ENCODE assay signal across 8 cellular contexts in the genomic region with DNA sequence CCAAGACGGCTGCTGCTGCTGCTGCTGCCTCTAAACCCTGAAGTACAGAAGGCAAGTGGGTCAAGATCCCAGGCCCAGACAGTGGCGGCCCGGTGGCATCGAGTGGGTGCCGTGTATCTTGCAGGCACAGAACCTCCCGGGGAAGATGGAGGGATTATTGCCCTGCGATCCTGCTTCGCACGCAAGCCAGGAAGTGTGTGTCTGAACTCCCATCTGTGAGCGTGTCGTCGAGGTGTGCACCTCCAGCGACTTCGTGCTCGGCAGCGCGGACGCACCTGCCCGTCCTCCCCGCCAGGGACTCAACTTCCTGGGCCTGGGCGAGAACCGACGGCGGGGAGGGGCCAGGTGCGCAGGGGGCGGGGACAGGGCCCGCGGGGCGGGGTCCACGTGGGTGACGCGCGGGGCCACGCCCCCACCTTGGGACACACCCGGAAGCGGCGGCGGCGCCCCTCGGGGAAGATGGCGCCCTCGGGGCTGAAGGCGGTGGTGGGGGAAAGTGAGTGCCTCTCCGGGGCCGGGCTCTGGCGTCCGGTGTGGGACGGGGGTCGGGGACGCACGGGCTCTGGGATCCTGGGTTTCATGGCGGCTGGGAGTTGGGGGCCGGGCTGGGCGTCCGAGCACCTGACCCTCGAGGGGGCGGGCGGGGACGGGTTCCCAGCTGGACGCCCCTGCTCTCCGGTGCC. TPM values are rescaled to one million over a fixed set of nuclear protein-coding genes. Genes with fewer than 3 reads are reported as not detected.
A peak's percentile ranks its signal among the peaks of the same experiment; 100 is the strongest.
DNase-seq lines count a peak whose midpoint lies in the region; ATAC-seq and FAIRE-seq lines count a peak whose summit lies in the region.

A gene (plus strand): TSS at position 420 of the 683 bp plus-strand sequence. CDS start 40 bp downstream, at position 460.

- no peak for FAIRE-seq in RCC 7860 (lab: Jason Lieb, UNC)
- FAIRE-seq in urothelium cell line (lab: Jason Lieb, UNC), result no peak

- in situ Hi-C loops in ACHN (cut with HindIII; ENCODE audit: low pct_ligation_motif_present, low pct_unique_long_range_greater_than_20kb, low sequenced_read_pairs), result no loop called here

- intact Hi-C loops in posterior vena cava (cut with DNase I), result no loop called here

- DNase-seq in ACHN, result peak; percentile 70
- DNase-seq in HUDEP-2 (lab: John Stamatoyannopoulos, UW; ENCODE audit: unreplicated experiment in 76 of 76), result peak in 71 of 76 experiments; percentile 21 to 89 (median 75)
- DNase-seq in RCC 7860 (ENCODE audit: low spot score), result peak; percentile 54
- DNase-seq in activated T-helper 9 cell treated with anti-CD3 and anti-CD28 coated beads, Interleukin-2, amount 50 U/mL, for 16 hours (ENCODE audit: low read depth), result peak; percentile 90
- DNase-seq in glomerular visceral epithelial cell (ENCODE audit: extremely low spot score), result peak; percentile 82
- peak; percentile 92 for DNase-seq in posterior vena cava (ENCODE audit: low spot score)
- peak; percentile 92 for DNase-seq in urothelium cell line (ENCODE audit: low spot score)

- peak; percentile 69 for ATAC-seq in GM19023 (IDR thresholded peaks at IDR 0.05; ENCODE audit: unreplicated experiment)

RNA-seq across cellular contexts. Expression of the gene that starts here (rescaled TPM):
- 10 to 100 TPM; 22.5 to 32.4 TPM for total RNA-seq in posterior vena cava

Comparison
In these comparisons a context has a peak if more than half of its experiments do, and no peak if none do; other contexts are left out.
1. Peak in every context shown above with its lines: DNase-seq and ATAC-seq.